30 cellular contexts compared by ENCODE assay signal in genomic region chr13:25200783-25201182, GRCh38. TPM values are rescaled to one million over a fixed set of nuclear protein-coding genes. Genes with fewer than 3 reads are reported as not detected.
"Had no signal": no experiment of that assay in that cellular context is flagged by ENCODE, and none has a peak within 500 bp of the region (broad histone marks: within the 10 kb centered on the region; RNA-seq: fewer than 3 reads in every experiment).

No MANE protein-coding gene starts in this region.

- DNase-seq: activated CD4-positive, alpha-beta T cell treated with anti-CD3 and anti-CD28 coated beads for 4 hours; activated CD8-positive, alpha-beta memory T cell treated with anti-CD3 and anti-CD28 coated beads, Interleukin-2, amount 50 U/mL, for 48 hours; activated CD8-positive, alpha-beta T cell treated with anti-CD3 and anti-CD28 coated beads, Interleukin-2, amount 10 ng/mL, durations not matched to agents 7 days and 5 days; activated effector memory CD4-positive, alpha-beta T cell treated with Interleukin-2 at 50 U/mL for 16 hours; activated naive CD4-positive, alpha-beta T cell; activated T-cell treated with anti-CD3 and anti-CD28 coated beads, Interleukin-2, amount 50 U/mL, for 1 hour; anterior cingulate cortex; central memory CD4-positive, alpha-beta T cell; KG1; NCI-H1092; NCI-H1417 treated with DMSO at 0.1 percent for 48 hours; NCI-H1694; NCI-H2029; NCI-H2107; NCI-H2171 treated with DMSO at 0.1 percent for 48 hours; NCI-H345; NCI-H510A; NCI-H526 treated with DMSO at 0.1 percent for 48 hours; NK-92 treated with Interleukin-12 subunit alpha and Interleukin-12 subunit beta, amount 100 ng/mL, for 24 hours; SHP77 treated with DMSO at 0.1 percent for 48 hours; T-helper 9 cell; WERI-Rb-1 had no signal

- ATAC-seq: activated CD8-positive, alpha-beta T cell treated with anti-CD3 and anti-CD28 coated beads, Interleukin-2, amount 10 ng/mL, durations not matched to agents 7 days and 5 days had no signal

- H3K36me3 Mint-ChIP-seq: activated naive CD8-positive, alpha-beta T cell had no signal

- H3K9me3 Mint-ChIP-seq: activated T-helper 1 cell treated with anti-CD3 and anti-CD28 coated beads, Interleukin-12 subunit alpha, Interleukin-12 subunit beta, Interleukin-2, Interleukin-4 antibody, amounts not matched to agents 30 ng/mL and 10 ng/mL and 1 ng/mL, durations not matched to agents 14 hours and 24 hours and 36 hours; T-helper 1 cell treated with Interleukin-12 subunit alpha and Interleukin-12 subunit beta and Interleukin-4 antibody, amounts not matched to agents 30 μg/mL and 1 μg/mL, for 36 hours had no signal

- H3K27ac ChIP-seq: WERI-Rb-1 had no signal

- H3K36me3 ChIP-seq: WERI-Rb-1 had no signal

- H3K27ac Mint-ChIP-seq: activated CD8-positive, alpha-beta T cell treated with anti-CD3 and anti-CD28 coated beads, Interleukin-2, amount 10 ng/mL, durations not matched to agents 7 days and 5 days; activated naive CD8-positive, alpha-beta T cell; activated T-helper 1 cell treated with anti-CD3 and anti-CD28 coated beads, Interleukin-12 subunit alpha, Interleukin-12 subunit beta, Interleukin-2, Interleukin-4 antibody, amounts not matched to agents 30 ng/mL and 10 ng/mL and 1 ng/mL, durations not matched to agents 14 hours and 24 hours and 36 hours; T-helper 1 cell treated with Interleukin-12 subunit alpha and Interleukin-12 subunit beta and Interleukin-4 antibody, amounts not matched to agents 30 μg/mL and 1 μg/mL, for 36 hours had no signal

- H3K4me3 Mint-ChIP-seq: activated CD8-positive, alpha-beta T cell treated with anti-CD3 and anti-CD28 coated beads, Interleukin-2, amount 10 ng/mL, durations not matched to agents 7 days and 5 days; activated naive CD8-positive, alpha-beta T cell; activated T-helper 1 cell treated with anti-CD3 and anti-CD28 coated beads, Interleukin-12 subunit alpha, Interleukin-12 subunit beta, Interleukin-2, Interleukin-4 antibody, amounts not matched to agents 30 ng/mL and 10 ng/mL and 1 ng/mL, durations not matched to agents 14 hours and 24 hours and 36 hours; T-helper 1 cell treated with Interleukin-12 subunit alpha and Interleukin-12 subunit beta and Interleukin-4 antibody, amounts not matched to agents 30 μg/mL and 1 μg/mL, for 36 hours had no signal

- FAIRE-seq: bronchial epithelial cell, RCC 7860 had no signal

RNA-seq across cellular contexts. Expression of gene AMER2, which starts 28.7 kb away (rescaled TPM):
- total RNA-seq: activated CD8-positive, alpha-beta T cell treated with anti-CD3 and anti-CD28 coated beads, Interleukin-2, amount 10 ng/mL, durations not matched to agents 7 days and 5 days; activated T-helper 1 cell treated with anti-CD3 and anti-CD28 coated beads, Interleukin-12 subunit alpha, Interleukin-12 subunit beta, Interleukin-2, Interleukin-4 antibody, amounts not matched to agents 30 ng/mL and 10 ng/mL and 1 ng/mL, durations not matched to agents 14 hours and 24 hours and 36 hours; bronchial epithelial cell; LHCN-M2; MCF 10A; SK-MEL-5 had no signal
